1 cellular context compared by ENCODE assay signal in the genomic region with DNA sequence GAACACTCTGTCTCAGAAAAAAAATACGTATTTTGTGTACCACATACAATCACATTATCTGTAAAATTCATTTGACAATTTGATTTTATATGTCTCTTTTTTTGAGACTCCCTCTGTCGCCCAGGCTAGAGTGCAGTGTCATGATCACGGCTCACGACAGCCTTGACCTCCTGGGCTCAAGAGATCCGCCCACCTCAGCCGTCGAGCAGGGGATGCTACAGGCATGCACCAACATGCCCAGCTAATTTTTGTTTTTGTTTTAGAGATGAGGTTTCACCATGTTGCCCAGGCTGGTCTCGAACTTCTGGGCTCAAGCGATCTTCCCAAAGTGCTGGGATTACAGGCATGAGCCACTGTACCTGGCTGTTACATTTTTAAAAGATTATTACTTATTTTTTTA.
TF ChIP-seq lines count a peak whose summit lies in the region.

No MANE protein-coding gene starts in this region.

TF ChIP-seq in HepG2, 621 proteins besides CTCF, POLR2A, EP300 and RAD21 (continued from another document):
- TF ChIP-seq, protein P1, sequence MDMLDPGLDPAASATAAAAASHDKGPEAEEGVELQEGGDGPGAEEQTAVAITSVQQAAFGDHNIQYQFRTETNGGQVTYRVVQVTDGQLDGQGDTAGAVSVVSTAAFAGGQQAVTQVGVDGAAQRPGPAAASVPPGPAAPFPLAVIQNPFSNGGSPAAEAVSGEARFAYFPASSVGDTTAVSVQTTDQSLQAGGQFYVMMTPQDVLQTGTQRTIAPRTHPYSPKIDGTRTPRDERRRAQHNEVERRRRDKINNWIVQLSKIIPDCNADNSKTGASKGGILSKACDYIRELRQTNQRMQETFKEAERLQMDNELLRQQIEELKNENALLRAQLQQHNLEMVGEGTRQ (IDR thresholded peaks at IDR 0.05; ENCODE audit: low read depth, low read length), result no peak
- TF ChIP-seq, protein P1 (CRISPR knock-in tag; IDR thresholded peaks at IDR 0.05; ENCODE audit: borderline replicate concordance), result no peak
- TF ChIP-seq SP5 (CRISPR knock-in tag; IDR thresholded peaks at IDR 0.05; ENCODE audit: borderline replicate concordance, low read depth), result peak; percentile 60; the same call in 1 of the 2 replicates
- TF ChIP-seq, protein P2, sequence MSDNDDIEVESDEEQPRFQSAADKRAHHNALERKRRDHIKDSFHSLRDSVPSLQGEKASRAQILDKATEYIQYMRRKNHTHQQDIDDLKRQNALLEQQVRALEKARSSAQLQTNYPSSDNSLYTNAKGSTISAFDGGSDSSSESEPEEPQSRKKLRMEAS (IDR thresholded peaks at IDR 0.05), result no peak
- TF ChIP-seq MYNN (CRISPR knock-in tag; IDR thresholded peaks at IDR 0.05; ENCODE audit: low read depth), result no peak
- TF ChIP-seq ZNF121 (CRISPR knock-in tag; IDR thresholded peaks at IDR 0.05), result no peak
- no peak for TF ChIP-seq KMT2A (CRISPR knock-in tag; IDR thresholded peaks at IDR 0.05)
- TF ChIP-seq ZNF782 (CRISPR knock-in tag; IDR thresholded peaks at IDR 0.05; ENCODE audit: borderline replicate concordance), result no peak
- no peak for TF ChIP-seq PITX1 (CRISPR knock-in tag; IDR thresholded peaks at IDR 0.05)
- no peak for TF ChIP-seq SIX1 (CRISPR knock-in tag; IDR thresholded peaks at IDR 0.05; ENCODE audit: borderline replicate concordance)
- TF ChIP-seq IRF2 (CRISPR knock-in tag; IDR thresholded peaks at IDR 0.05), result no peak
- TF ChIP-seq SMAD9 (CRISPR knock-in tag; IDR thresholded peaks at IDR 0.05), result no peak
- no peak for TF ChIP-seq ZFAT (CRISPR knock-in tag; conservative IDR thresholded peaks at IDR 0.05)
- no peak for TF ChIP-seq ZNF224 (CRISPR knock-in tag; IDR thresholded peaks at IDR 0.05)
- no peak for TF ChIP-seq SALL1 (CRISPR knock-in tag; IDR thresholded peaks at IDR 0.05)
- TF ChIP-seq GTF2F1 (IDR thresholded peaks at IDR 0.05; ENCODE audit: low read length), result no peak
- TF ChIP-seq ASH2L (IDR thresholded peaks at IDR 0.05; ENCODE audit: insufficient read length, low read depth, low read length), result no peak
- no peak for TF ChIP-seq POLR2AphosphoS2 (IDR thresholded peaks at IDR 0.05; ENCODE audit: low read depth, low read length)
- TF ChIP-seq, protein P3, sequence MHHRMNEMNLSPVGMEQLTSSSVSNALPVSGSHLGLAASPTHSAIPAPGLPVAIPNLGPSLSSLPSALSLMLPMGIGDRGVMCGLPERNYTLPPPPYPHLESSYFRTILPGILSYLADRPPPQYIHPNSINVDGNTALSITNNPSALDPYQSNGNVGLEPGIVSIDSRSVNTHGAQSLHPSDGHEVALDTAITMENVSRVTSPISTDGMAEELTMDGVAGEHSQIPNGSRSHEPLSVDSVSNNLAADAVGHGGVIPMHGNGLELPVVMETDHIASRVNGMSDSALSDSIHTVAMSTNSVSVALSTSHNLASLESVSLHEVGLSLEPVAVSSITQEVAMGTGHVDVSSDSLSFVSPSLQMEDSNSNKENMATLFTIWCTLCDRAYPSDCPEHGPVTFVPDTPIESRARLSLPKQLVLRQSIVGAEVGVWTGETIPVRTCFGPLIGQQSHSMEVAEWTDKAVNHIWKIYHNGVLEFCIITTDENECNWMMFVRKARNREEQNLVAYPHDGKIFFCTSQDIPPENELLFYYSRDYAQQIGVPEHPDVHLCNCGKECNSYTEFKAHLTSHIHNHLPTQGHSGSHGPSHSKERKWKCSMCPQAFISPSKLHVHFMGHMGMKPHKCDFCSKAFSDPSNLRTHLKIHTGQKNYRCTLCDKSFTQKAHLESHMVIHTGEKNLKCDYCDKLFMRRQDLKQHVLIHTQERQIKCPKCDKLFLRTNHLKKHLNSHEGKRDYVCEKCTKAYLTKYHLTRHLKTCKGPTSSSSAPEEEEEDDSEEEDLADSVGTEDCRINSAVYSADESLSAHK (CRISPR knock-in tag; IDR thresholded peaks at IDR 0.05; ENCODE audit: borderline replicate concordance), result no peak
- TF ChIP-seq ATF1 (CRISPR knock-in tag; IDR thresholded peaks at IDR 0.05), result no peak
- TF ChIP-seq PLRG1 (conservative IDR thresholded peaks at IDR 0.05), result no peak
- no peak for TF ChIP-seq ZNF567 (CRISPR knock-in tag; IDR thresholded peaks at IDR 0.05; ENCODE audit: borderline replicate concordance)
- no peak for TF ChIP-seq SETDB1 (CRISPR knock-in tag; IDR thresholded peaks at IDR 0.05; ENCODE audit: borderline replicate concordance)
- TF ChIP-seq, protein P4, sequence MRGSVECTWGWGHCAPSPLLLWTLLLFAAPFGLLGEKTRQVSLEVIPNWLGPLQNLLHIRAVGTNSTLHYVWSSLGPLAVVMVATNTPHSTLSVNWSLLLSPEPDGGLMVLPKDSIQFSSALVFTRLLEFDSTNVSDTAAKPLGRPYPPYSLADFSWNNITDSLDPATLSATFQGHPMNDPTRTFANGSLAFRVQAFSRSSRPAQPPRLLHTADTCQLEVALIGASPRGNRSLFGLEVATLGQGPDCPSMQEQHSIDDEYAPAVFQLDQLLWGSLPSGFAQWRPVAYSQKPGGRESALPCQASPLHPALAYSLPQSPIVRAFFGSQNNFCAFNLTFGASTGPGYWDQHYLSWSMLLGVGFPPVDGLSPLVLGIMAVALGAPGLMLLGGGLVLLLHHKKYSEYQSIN (CRISPR knock-in tag; IDR thresholded peaks at IDR 0.05; ENCODE audit: borderline replicate concordance), result no peak
- TF ChIP-seq ZBTB7B (CRISPR knock-in tag; IDR thresholded peaks at IDR 0.05), result no peak
- no peak for TF ChIP-seq SIN3A (IDR thresholded peaks at IDR 0.05; ENCODE audit: borderline replicate concordance, low read depth, low read length)
- TF ChIP-seq, protein P5, sequence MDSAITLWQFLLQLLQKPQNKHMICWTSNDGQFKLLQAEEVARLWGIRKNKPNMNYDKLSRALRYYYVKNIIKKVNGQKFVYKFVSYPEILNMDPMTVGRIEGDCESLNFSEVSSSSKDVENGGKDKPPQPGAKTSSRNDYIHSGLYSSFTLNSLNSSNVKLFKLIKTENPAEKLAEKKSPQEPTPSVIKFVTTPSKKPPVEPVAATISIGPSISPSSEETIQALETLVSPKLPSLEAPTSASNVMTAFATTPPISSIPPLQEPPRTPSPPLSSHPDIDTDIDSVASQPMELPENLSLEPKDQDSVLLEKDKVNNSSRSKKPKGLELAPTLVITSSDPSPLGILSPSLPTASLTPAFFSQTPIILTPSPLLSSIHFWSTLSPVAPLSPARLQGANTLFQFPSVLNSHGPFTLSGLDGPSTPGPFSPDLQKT (CRISPR knock-in tag; IDR thresholded peaks at IDR 0.05; ENCODE audit: borderline replicate concordance), result no peak
- TF ChIP-seq FIP1L1 (IDR thresholded peaks at IDR 0.05; ENCODE audit: borderline replicate concordance, insufficient read depth, low read depth, low read length), result no peak
- TF ChIP-seq ISX (CRISPR knock-in tag; conservative IDR thresholded peaks at IDR 0.05), result no peak
- TF ChIP-seq U2AF2 (IDR thresholded peaks at IDR 0.05; ENCODE audit: low read depth, low read length), result no peak
- TF ChIP-seq, protein P6, sequence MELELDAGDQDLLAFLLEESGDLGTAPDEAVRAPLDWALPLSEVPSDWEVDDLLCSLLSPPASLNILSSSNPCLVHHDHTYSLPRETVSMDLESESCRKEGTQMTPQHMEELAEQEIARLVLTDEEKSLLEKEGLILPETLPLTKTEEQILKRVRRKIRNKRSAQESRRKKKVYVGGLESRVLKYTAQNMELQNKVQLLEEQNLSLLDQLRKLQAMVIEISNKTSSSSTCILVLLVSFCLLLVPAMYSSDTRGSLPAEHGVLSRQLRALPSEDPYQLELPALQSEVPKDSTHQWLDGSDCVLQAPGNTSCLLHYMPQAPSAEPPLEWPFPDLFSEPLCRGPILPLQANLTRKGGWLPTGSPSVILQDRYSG (CRISPR knock-in tag; IDR thresholded peaks at IDR 0.05), result no peak
- TF ChIP-seq ZNF614 (CRISPR knock-in tag; IDR thresholded peaks at IDR 0.05; ENCODE audit: borderline replicate concordance), result no peak
- no peak for TF ChIP-seq RFXANK (CRISPR knock-in tag; IDR thresholded peaks at IDR 0.05)
- peak; percentile 38; the same call in 1 of the 2 replicates for TF ChIP-seq SPEN (CRISPR knock-in tag; IDR thresholded peaks at IDR 0.05; ENCODE audit: low read depth)
- TF ChIP-seq ZBTB1 (CRISPR knock-in tag; IDR thresholded peaks at IDR 0.05; ENCODE audit: borderline replicate concordance), result no peak
- TF ChIP-seq PCBP2 (optimal IDR thresholded peaks at IDR 0.05; ENCODE audit: low read depth, low read length, poor library complexity, severe bottlenecking), result no peak
- TF ChIP-seq EZH2 (conservative IDR thresholded peaks at IDR 0.05; ENCODE audit: low read depth, low read length), result no peak
- no peak for TF ChIP-seq GATAD2A (CRISPR knock-in tag; IDR thresholded peaks at IDR 0.05)
